In genomic region chr5:119355244-119355635, GRCh38 we compare ENCODE assay signal across 8 cellular contexts. TPM values are rescaled to one million over a fixed set of nuclear protein-coding genes. Genes with fewer than 3 reads are reported as not detected.
DNase-seq lines count a peak whose midpoint lies in the region; ATAC-seq, FAIRE-seq and TF ChIP-seq lines count a peak whose summit lies in the region.

No MANE protein-coding gene starts in this region.

- H3K27me3 Mint-ChIP-seq in activated T-helper 2 cell treated with anti-CD3 and anti-CD28 coated beads, Interferon-gamma antibody, Interleukin-2, Interleukin-4, amounts not matched to agents 10 μg/mL and 5 μg/mL and 100 μg/mL, durations not matched to agents 14 hours and 24 hours and 36 hours (ENCODE audit: low read depth): no peaks in the 10 kb centered on the region

- no peak for DNase-seq in activated T-helper 2 cell treated with anti-CD3 and anti-CD28 coated beads, Interferon-gamma antibody, Interleukin-2, Interleukin-4, amounts not matched to agents 10 μg/mL and 5 μg/mL and 100 μg/mL, durations not matched to agents 14 hours and 24 hours and 36 hours (ENCODE audit: low spot score)
- DNase-seq in hepatocyte (ENCODE audit: low spot score): peak; percentile 46
- DNase-seq in small intestine: no peak
- no peak for DNase-seq in GOT3 (lab: John Stamatoyannopoulos, UW)
- no peak for DNase-seq in UCSD-AML1 (lab: John Stamatoyannopoulos, UW; ENCODE audit: unreplicated experiment)
- DNase-seq in RPMI8226: no peak

- peaks cover 31% of the 10 kb centered on the region for H3K4me1 ChIP-seq in hepatocyte (ENCODE audit: insufficient read depth)
- peaks cover 0 to 16% of the 10 kb centered on the region in 2 donors for H3K4me1 ChIP-seq in small intestine (ENCODE audit: control insufficient read depth in 2 of 2, insufficient read depth in 1 of 2, low read depth in 1 of 2, low read length in 1 of 2)

- no peak for FAIRE-seq in small intestine (lab: Jason Lieb, UNC)

- no peaks in the 10 kb centered on the region for H3K9me3 ChIP-seq in hepatocyte (ENCODE audit: low read depth)
- H3K9me3 ChIP-seq in small intestine (ENCODE audit: control insufficient read depth, low read depth): no peaks in the 10 kb centered on the region

- intact Hi-C loops in activated T-helper 2 cell treated with anti-CD3 and anti-CD28 coated beads, Interferon-gamma antibody, Interleukin-2, Interleukin-4, amounts not matched to agents 10 μg/mL and 5 μg/mL and 100 μg/mL, durations not matched to agents 14 hours and 24 hours and 36 hours (cut with micrococcal nuclease): loop anchor here (1.0 to 2.0 kb wide), 5 partner anchors 11 to 42 kb away; no protein-coding TSS in a partner anchor

- peaks cover 60% of the 10 kb centered on the region for H3K36me3 Mint-ChIP-seq in activated T-helper 2 cell treated with anti-CD3 and anti-CD28 coated beads, Interferon-gamma antibody, Interleukin-2, Interleukin-4, amounts not matched to agents 10 μg/mL and 5 μg/mL and 100 μg/mL, durations not matched to agents 14 hours and 24 hours and 36 hours (ENCODE audit: low read depth)

- no peaks in the 10 kb centered on the region for H3K27me3 ChIP-seq in hepatocyte
- H3K27me3 ChIP-seq in small intestine (ENCODE audit: control insufficient read depth in 2 of 2, insufficient read depth in 2 of 2, low read length in 2 of 2): no peaks in the 10 kb centered on the region

- no peaks in the 10 kb centered on the region for H3K9me2 ChIP-seq in hepatocyte (replicated peaks; ENCODE audit: insufficient read depth)

- ATAC-seq in HG03354 (IDR thresholded peaks at IDR 0.05; ENCODE audit: poor library complexity, severe bottlenecking, unreplicated experiment): peak; percentile 25

- H3K27ac ChIP-seq in hepatocyte: peak overlapping the region; percentile 83
- peak overlapping the region in 1 of 2 donors; percentile 84 for H3K27ac ChIP-seq in small intestine (ENCODE audit: low read depth in 1 of 2, low read length in 1 of 2)

- peak overlapping the region; percentile 89 for H3K4me2 ChIP-seq in hepatocyte

- H4K20me1 ChIP-seq in hepatocyte (ENCODE audit: insufficient read depth, poor library complexity, severe bottlenecking): no peaks in the 10 kb centered on the region

- H3K4me3 ChIP-seq in GM12875 (ENCODE audit: low read depth, low read length) (peak overlapping the region; percentile 73), hepatocyte (peak overlapping the region; percentile 89), small intestine (ENCODE audit: low read depth in 1 of 2, low read length in 2 of 2) (peak overlapping the region; percentile 40 to 61)

- H3K4me1 Mint-ChIP-seq in activated T-helper 2 cell treated with anti-CD3 and anti-CD28 coated beads, Interferon-gamma antibody, Interleukin-2, Interleukin-4, amounts not matched to agents 10 μg/mL and 5 μg/mL and 100 μg/mL, durations not matched to agents 14 hours and 24 hours and 36 hours (ENCODE audit: low read depth): peaks cover 75% of the 10 kb centered on the region

- H3K4me3 Mint-ChIP-seq in activated T-helper 2 cell treated with anti-CD3 and anti-CD28 coated beads, Interferon-gamma antibody, Interleukin-2, Interleukin-4, amounts not matched to agents 10 μg/mL and 5 μg/mL and 100 μg/mL, durations not matched to agents 14 hours and 24 hours and 36 hours (ENCODE audit: low read depth): peak overlapping the region; percentile 99

- H2AFZ ChIP-seq in hepatocyte: peak overlapping the region; percentile 74

- peaks cover 35% of the 10 kb centered on the region for H3K79me2 ChIP-seq in hepatocyte

- no peak for TF ChIP-seq CTCF in GM12875 (IDR thresholded peaks at IDR 0.05; ENCODE audit: borderline replicate concordance, insufficient read depth, low read depth, low read length)
- no peak for TF ChIP-seq CTCF in hepatocyte (IDR thresholded peaks at IDR 0.05; ENCODE audit: poor library complexity)

- H3K36me3 ChIP-seq in hepatocyte (replicated peaks; ENCODE audit: insufficient read depth, low read depth) (no peaks in the 10 kb centered on the region), small intestine (ENCODE audit: control insufficient read depth in 2 of 2, insufficient read depth in 2 of 2, low read length in 2 of 2) (no peaks in the 10 kb centered on the region)

- H3K9me3 Mint-ChIP-seq in activated T-helper 2 cell treated with anti-CD3 and anti-CD28 coated beads, Interferon-gamma antibody, Interleukin-2, Interleukin-4, amounts not matched to agents 10 μg/mL and 5 μg/mL and 100 μg/mL, durations not matched to agents 14 hours and 24 hours and 36 hours: no peaks in the 10 kb centered on the region

- WGBS in hepatocyte (ENCODE audit: low lambda C conversion rate, missing lambda C conversion rate): 44% methylated on average over 12 of the region's 12 CpGs
- 54 to 64% (median 59%) methylated on average over 12 of the region's 12 CpGs for WGBS in small intestine, 3 donors

- peak overlapping the region; percentile 93 for H3K27ac Mint-ChIP-seq in activated T-helper 2 cell treated with anti-CD3 and anti-CD28 coated beads, Interferon-gamma antibody, Interleukin-2, Interleukin-4, amounts not matched to agents 10 μg/mL and 5 μg/mL and 100 μg/mL, durations not matched to agents 14 hours and 24 hours and 36 hours

RNA-seq across cellular contexts. Expression of gene TNFAIP8, which starts 0.6 kb away (rescaled TPM):
- total RNA-seq in activated T-helper 2 cell treated with anti-CD3 and anti-CD28 coated beads, Interferon-gamma antibody, Interleukin-2, Interleukin-4, amounts not matched to agents 10 μg/mL and 5 μg/mL and 100 μg/mL, durations not matched to agents 14 hours and 24 hours and 36 hours: 112 and 117 TPM in 2 replicates
- total RNA-seq in hepatocyte: 33.9 and 37.6 TPM in 2 replicates
- 18.3 and 23.4 TPM in 2 replicates for polyA plus RNA-seq in hepatocyte
- 10 to 100 TPM in 2 of 3 donors, 1 to 10 TPM in 1; 8.5 to 11.6 (median 10.3) TPM for polyA plus RNA-seq in small intestine
